In genomic region chr12:24743891-24744793, GRCh38 we compare ENCODE assay signal across 18 cellular contexts.
DNase-seq lines count a peak whose midpoint lies in the region; ATAC-seq and TF ChIP-seq lines count a peak whose summit lies in the region.
"Had no signal": no experiment of that assay in that cellular context is flagged by ENCODE, and none has a peak within 500 bp of the region (broad histone marks: within the 10 kb centered on the region; RNA-seq: fewer than 3 reads in every experiment).

No MANE protein-coding gene starts in this region.

- DNase-seq in IMR-90 (no peak), activated B cell treated with CpG ODN at 0.5 μM for 24 hours (no peak), islet precursor cell (peak; percentile 76), smooth muscle cell (lab: John Stamatoyannopoulos, UW; ENCODE audit: unreplicated experiment) (no peak), lower lobe of right lung (no peak)
- DNase-seq in stimulated activated CD4-positive, alpha-beta T cell treated with anti-CD3 and anti-CD28 coated beads, Interleukin-2, amount 100 ng/mL, for 24 hours: no peak
- DNase-seq: ACHN; CD4-positive, CD25-positive, alpha-beta regulatory T cell; COR-L47; GF-D8; KBM-7; NCI-H1105 treated with DMSO at 0.1 percent for 48 hours; NCI-H1694 treated with DMSO at 0.1 percent for 48 hours; NCI-H510A treated with DMSO at 0.1 percent for 48 hours; NCI-H774; SHP77 had no signal

- H3K9me3 ChIP-seq in IMR-90 (ENCODE audit: control insufficient read depth, insufficient read depth, low read length) (no peaks in the 10 kb centered on the region), smooth muscle cell (replicated peaks; ENCODE audit: low read depth) (no peaks in the 10 kb centered on the region), lower lobe of right lung (no peaks in the 10 kb centered on the region)

- 60% methylated on average over 1 of the region's 10 CpGs; no CpG with 5 or more reads in 1 of the 2 experiments for WGBS in IMR-90 (ENCODE audit: extremely low coverage in 2 of 2, insufficient read length in 1 of 2), 2 experiments
- 25% methylated on average over 10 of the region's 10 CpGs for WGBS in smooth muscle cell (ENCODE audit: low lambda C conversion rate)

- H2AK9ac ChIP-seq in IMR-90 (replicated peaks; ENCODE audit: low read depth, low read length, poor library complexity): no peak overlapping the region

- intact Hi-C loops in IMR-90 (cut with micrococcal nuclease): no loop called here
- intact Hi-C loops in activated B cell treated with CpG ODN at 0.5 μM for 24 hours (cut with micrococcal nuclease): loop anchor here (2.0 kb wide), 1 partner anchor 39 kb away; no protein-coding TSS in a partner anchor
- intact Hi-C loops in lower lobe of right lung (cut with DNase I): no loop called here

- H3K23ac ChIP-seq in IMR-90 (ENCODE audit: low read depth, low read length): no peak overlapping the region

- no peak overlapping the region for H4K5ac ChIP-seq in IMR-90 (ENCODE audit: low read depth, low read length)

- H3K79me1 ChIP-seq in IMR-90 (ENCODE audit: low read depth in 1 of 2, low read length in 2 of 2): no peaks in the 10 kb centered on the region

- peak overlapping the region; percentile 4; the same call in 1 of the 2 replicates for H3K14ac ChIP-seq in IMR-90 (replicated peaks; ENCODE audit: low read depth, low read length)

- in situ Hi-C loops in IMR-90 (cut with MboI; ENCODE audit: low sequenced_read_pairs): no loop called here

- H3K4me2 ChIP-seq in IMR-90 (ENCODE audit: low read depth, low read length) (no peak overlapping the region), smooth muscle cell (peak overlapping the region; percentile 67)

- H3K4me3 ChIP-seq in IMR-90 (ENCODE audit: insufficient read depth, low read depth, low read length) (no peak overlapping the region), smooth muscle cell (no peak overlapping the region), lower lobe of right lung (no peak overlapping the region)
- H3K4me3 ChIP-seq: SK-N-MC had no signal

- dilution Hi-C loops in IMR-90 (cut with HindIII; ENCODE audit: low sequenced_read_pairs, unreplicated experiment): no loop called here

- peak overlapping the region; percentile 31 for H3K27ac Mint-ChIP-seq in activated B cell treated with CpG ODN at 0.5 μM for 24 hours
- H3K27ac Mint-ChIP-seq: CD4-positive, CD25-positive, alpha-beta regulatory T cell had no signal

- POLR2A ChIA-PET in IMR-90 (lab: Charles Lee; ENCODE audit: unreplicated experiment): no interaction called here
- POLR2A ChIA-PET in activated B cell treated with CpG ODN at 0.5 μM for 24 hours (lab: Charles Lee): no interaction called here

- H3K79me2 ChIP-seq in smooth muscle cell (ENCODE audit: low read depth): no peaks in the 10 kb centered on the region

- peaks cover 17% of the 10 kb centered on the region for H3F3A ChIP-seq in smooth muscle cell (ENCODE audit: low read depth)

- H2BK5ac ChIP-seq in IMR-90 (ENCODE audit: low read depth, low read length, poor library complexity, severe bottlenecking): no peak overlapping the region

- no peaks in the 10 kb centered on the region for H3K9me1 ChIP-seq in IMR-90 (ENCODE audit: insufficient read depth, low read length)

- TF ChIP-seq CTCF in IMR-90 (conservative IDR thresholded peaks at IDR 0.05; ENCODE audit: low read depth, low read length) (no peak), activated B cell treated with CpG ODN at 0.5 μM for 24 hours (IDR thresholded peaks at IDR 0.05) (no peak), smooth muscle cell (IDR thresholded peaks at IDR 0.05; ENCODE audit: borderline replicate concordance, insufficient read depth, poor library complexity, severe bottlenecking) (no peak), lower lobe of right lung (IDR thresholded peaks at IDR 0.05) (no peak)

- H4K91ac ChIP-seq in IMR-90 (ENCODE audit: insufficient read depth, low read depth, low read length): no peak overlapping the region

- H3K4me1 Mint-ChIP-seq in activated B cell treated with CpG ODN at 0.5 μM for 24 hours: peaks cover 45% of the 10 kb centered on the region

- no peak overlapping the region for H4K8ac ChIP-seq in IMR-90 (ENCODE audit: low read depth in 2 of 2, low read length in 2 of 2)

- H3K36me3 ChIP-seq in IMR-90 (ENCODE audit: control insufficient read depth, insufficient read depth, low read length) (no peaks in the 10 kb centered on the region), smooth muscle cell (ENCODE audit: low read depth) (no peaks in the 10 kb centered on the region), lower lobe of right lung (no peaks in the 10 kb centered on the region)

- H3K4ac ChIP-seq in IMR-90 (ENCODE audit: low read depth, low read length): no peak overlapping the region

- no peaks in the 10 kb centered on the region for H3K9me3 Mint-ChIP-seq in activated B cell treated with CpG ODN at 0.5 μM for 24 hours

- H2AFZ ChIP-seq in IMR-90 (replicated peaks; ENCODE audit: low read length, poor library complexity) (peak overlapping the region; percentile 9), smooth muscle cell (ENCODE audit: low read depth) (peak overlapping the region; percentile 30)

- TF ChIP-seq POLR2A in IMR-90 (IDR thresholded peaks at IDR 0.05; ENCODE audit: low read depth, low read length): no peak

- H2BK120ac ChIP-seq in IMR-90 (ENCODE audit: low read depth, low read length): no peak overlapping the region

- no peak for TF ChIP-seq RAD21 in IMR-90 (IDR thresholded peaks at IDR 0.05; ENCODE audit: low read length)

- ATAC-seq in IMR-90 (ENCODE audit: low read depth) (peak; percentile 59), activated B cell treated with CpG ODN at 0.5 μM for 24 hours (ENCODE audit: low read depth) (no peak), lower lobe of right lung (no peak), GM19324 (IDR thresholded peaks at IDR 0.05; ENCODE audit: low FRiP score, unreplicated experiment) (no peak)

- H3K4me1 ChIP-seq in IMR-90 (ENCODE audit: control insufficient read depth, insufficient read depth, low read length): no peaks in the 10 kb centered on the region
- H3K4me1 ChIP-seq in smooth muscle cell (ENCODE audit: low read depth): peaks cover 32% of the 10 kb centered on the region
- H3K4me1 ChIP-seq in lower lobe of right lung: no peaks in the 10 kb centered on the region

- H4K20me1 ChIP-seq in IMR-90 (ENCODE audit: insufficient read depth, low read length): no peaks in the 10 kb centered on the region
- no peaks in the 10 kb centered on the region for H4K20me1 ChIP-seq in smooth muscle cell (ENCODE audit: low read depth)

- no peak overlapping the region for H3K4me3 Mint-ChIP-seq in activated B cell treated with CpG ODN at 0.5 μM for 24 hours
- H3K4me3 Mint-ChIP-seq: CD4-positive, CD25-positive, alpha-beta regulatory T cell had no signal

- 0 out of 2 replicates have a peak overlapping the region, but pooled peaks have one; percentile 3 for H3K18ac ChIP-seq in IMR-90 (ENCODE audit: low read depth, low read length)

- no peaks in the 10 kb centered on the region for H3K27me3 ChIP-seq in IMR-90 (ENCODE audit: control insufficient read depth, insufficient read depth, low read length)
- no peaks in the 10 kb centered on the region for H3K27me3 ChIP-seq in smooth muscle cell (ENCODE audit: low read depth)
- H3K27me3 ChIP-seq in lower lobe of right lung (ENCODE audit: low read depth): no peaks in the 10 kb centered on the region

- 0 out of 3 replicates have a peak overlapping the region, but pooled peaks have one; percentile 60 for H2BK15ac ChIP-seq in IMR-90 (ENCODE audit: low read depth, low read length)

- H2AK5ac ChIP-seq in IMR-90 (ENCODE audit: low read depth, low read length): 0 out of 2 replicates have a peak overlapping the region, but pooled peaks have one; percentile 0

- CTCF ChIA-PET in IMR-90 (lab: Yijun Ruan, JAX) (no interaction called here), activated B cell treated with CpG ODN at 0.5 μM for 24 hours (lab: Charles Lee) (no interaction called here)

- no peaks in the 10 kb centered on the region for H3K27me3 Mint-ChIP-seq in activated B cell treated with CpG ODN at 0.5 μM for 24 hours

- H3K9ac ChIP-seq in IMR-90 (ENCODE audit: low read depth, low read length): no peak overlapping the region
- no peak overlapping the region for H3K9ac ChIP-seq in smooth muscle cell (ENCODE audit: low read depth)

- no peak overlapping the region for H3K56ac ChIP-seq in IMR-90 (ENCODE audit: extremely low read depth, insufficient read depth, low read length)

- H2BK20ac ChIP-seq in IMR-90 (ENCODE audit: low read depth, low read length): no peak overlapping the region

- no TSS peak for BruUV-seq in IMR-90 (replicated peaks; lab: Mats Ljungman, UMichigan)

- H3K36me3 Mint-ChIP-seq in activated B cell treated with CpG ODN at 0.5 μM for 24 hours (ENCODE audit: low read depth): no peaks in the 10 kb centered on the region
- H3K36me3 Mint-ChIP-seq: CD4-positive, CD25-positive, alpha-beta regulatory T cell had no signal

- H3K27ac ChIP-seq in IMR-90 (ENCODE audit: insufficient read depth, low read length) (no peak overlapping the region), smooth muscle cell (ENCODE audit: low read depth) (peak overlapping the region; percentile 84), lower lobe of right lung (no peak overlapping the region)
- H3K27ac ChIP-seq: SK-N-MC had no signal

TF ChIP-seq in IMR-90, 13 proteins besides CTCF, POLR2A, EP300 and RAD21 (continues in another document):
- no peak for TF ChIP-seq ELK1 (IDR thresholded peaks at IDR 0.05; ENCODE audit: borderline replicate concordance, low read depth, low read length)
- TF ChIP-seq BHLHE40 (IDR thresholded peaks at IDR 0.05; ENCODE audit: low read depth, low read length): no peak
- TF ChIP-seq CEBPB (IDR thresholded peaks at IDR 0.05; ENCODE audit: low read depth, low read length): no peak
- no peak for TF ChIP-seq SMC3 (IDR thresholded peaks at IDR 0.05; ENCODE audit: low read depth, low read length)
- TF ChIP-seq MAFK (IDR thresholded peaks at IDR 0.05; ENCODE audit: low read depth, low read length): no peak
- no peak for TF ChIP-seq RFX5 (IDR thresholded peaks at IDR 0.05; ENCODE audit: low read depth, low read length)
- no peak for TF ChIP-seq USF2 (IDR thresholded peaks at IDR 0.05; ENCODE audit: low read depth, low read length)
